16 cellular contexts compared by ENCODE assay signal in the genomic region with DNA sequence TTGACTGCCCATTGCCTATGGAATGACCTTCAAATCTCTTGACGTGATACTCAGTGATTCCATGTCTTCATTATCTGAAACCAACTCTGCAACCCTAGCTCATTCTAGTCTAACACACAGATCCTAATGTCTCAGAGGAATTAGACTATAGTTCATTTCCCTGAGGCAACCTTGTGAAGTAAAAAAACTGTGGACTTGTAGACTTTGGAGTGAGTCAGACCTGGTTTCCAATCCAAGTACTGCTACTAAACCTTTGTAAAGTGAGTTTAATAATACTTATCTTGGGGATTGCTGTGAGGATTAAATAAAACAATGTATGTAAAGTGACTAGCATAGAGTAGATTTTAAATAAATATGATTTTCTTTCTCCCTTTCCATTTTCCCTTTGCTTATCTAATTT.
DNase-seq lines count a peak whose midpoint lies in the region; ATAC-seq and TF ChIP-seq lines count a peak whose summit lies in the region.
"Had no signal": no experiment of that assay in that cellular context is flagged by ENCODE, and none has a peak within 500 bp of the region (broad histone marks: within the 10 kb centered on the region; RNA-seq: fewer than 3 reads in every experiment).

No MANE protein-coding gene starts in this region.

- H3K79me2 ChIP-seq in MM.1S (ENCODE audit: low read length), result no peaks in the 10 kb centered on the region

- no peak overlapping the region for H4K91ac ChIP-seq in IMR-90 (ENCODE audit: insufficient read depth, low read depth, low read length)

- H3K79me1 ChIP-seq in IMR-90 (ENCODE audit: low read depth in 1 of 2, low read length in 2 of 2), result no peaks in the 10 kb centered on the region

- H3K27ac Mint-ChIP-seq in brain, result peak overlapping the region in 3 of 5 experiments; percentile 31 to 91 (median 88)

- no peak overlapping the region for H2AK9ac ChIP-seq in IMR-90 (replicated peaks; ENCODE audit: low read depth, low read length, poor library complexity)

- H3K9me3 ChIP-seq in IMR-90 (ENCODE audit: control insufficient read depth, insufficient read depth, low read length) (no peaks in the 10 kb centered on the region), MM.1S (replicated peaks; ENCODE audit: insufficient read depth, low read length) (no peaks in the 10 kb centered on the region)
- H3K9me3 ChIP-seq: body of pancreas, right atrium auricular region, upper lobe of right lung had no signal

- H2AK5ac ChIP-seq in IMR-90 (ENCODE audit: low read depth, low read length), result no peak overlapping the region

- H3K9me3 Mint-ChIP-seq in brain, result peaks cover 0 to 5% (median 3%) of the 10 kb centered on the region in 5 experiments

- 0 out of 2 replicates have a peak overlapping the region, but pooled peaks have one; percentile 35 for H3K23ac ChIP-seq in IMR-90 (ENCODE audit: low read depth, low read length)

- H3K27me3 ChIP-seq in IMR-90 (ENCODE audit: control insufficient read depth, insufficient read depth, low read length) (no peaks in the 10 kb centered on the region), MM.1S (replicated peaks; ENCODE audit: insufficient read depth, low read length) (no peaks in the 10 kb centered on the region)
- H3K27me3 ChIP-seq: body of pancreas, right atrium auricular region, upper lobe of right lung had no signal

- H3K27me3 Mint-ChIP-seq in brain, result no peaks in the 10 kb centered on the region

- H3K4me2 ChIP-seq in IMR-90 (ENCODE audit: low read depth, low read length) (peak overlapping the region; percentile 48; the same call in 1 of the 2 replicates), MM.1S (ENCODE audit: low read depth, low read length) (no peak overlapping the region)

- 0 out of 2 replicates have a peak, but pooled peaks cover 8% of the 10 kb centered on the region for H3K9me1 ChIP-seq in IMR-90 (ENCODE audit: insufficient read depth, low read length)

- in situ Hi-C loops in IMR-90 (cut with MboI; ENCODE audit: low sequenced_read_pairs), result no loop called here

- no peak overlapping the region for H4K5ac ChIP-seq in IMR-90 (ENCODE audit: low read depth, low read length)

- H3K36me3 Mint-ChIP-seq in brain, result no peaks in the 10 kb centered on the region

- H3K9me2 ChIP-seq in MM.1S (replicated peaks; ENCODE audit: insufficient read depth, low read length), result no peaks in the 10 kb centered on the region

- H2BK5ac ChIP-seq in IMR-90 (ENCODE audit: low read depth, low read length, poor library complexity, severe bottlenecking), result peak overlapping the region; percentile 57

- H3K4me1 Mint-ChIP-seq in brain, result peaks cover 78% of the 10 kb centered on the region

- H3F3A ChIP-seq in MM.1S (ENCODE audit: insufficient read depth, low read length), result no peaks in the 10 kb centered on the region

- POLR2A ChIA-PET in IMR-90 (lab: Charles Lee; ENCODE audit: unreplicated experiment), result no interaction called here

- no CpG with 5 or more reads among the region's 1 CpG for WGBS in IMR-90 (ENCODE audit: extremely low coverage in 2 of 2, insufficient read length in 1 of 2), 2 experiments

- dilution Hi-C loops in IMR-90 (cut with HindIII; ENCODE audit: low sequenced_read_pairs, unreplicated experiment), result no loop called here

- H3K18ac ChIP-seq in IMR-90 (ENCODE audit: low read depth, low read length), result peak overlapping the region; percentile 78; the same call in 1 of the 2 replicates

- peak; percentile 27; the same call in 1 of the 2 replicates for ATAC-seq in IMR-90 (ENCODE audit: low read depth)
- ATAC-seq: activated CD4-positive, CD25-positive, alpha-beta regulatory T cell treated with anti-CD3 and anti-CD28 coated beads, Interleukin-2, amount 50 U/mL, for 24 hours; body of pancreas; stimulated activated naive CD8-positive, alpha-beta T cell treated with anti-CD3 and anti-CD28 coated beads, Interleukin-15, Interleukin-2, amounts not matched to agents 100 U/mL and 50 U/mL, for 24 hours; upper lobe of right lung had no signal

- no peak overlapping the region for H3K4me3 ChIP-seq in IMR-90 (ENCODE audit: insufficient read depth, low read depth, low read length)
- H3K4me3 ChIP-seq in foreskin fibroblast (ENCODE audit: low read depth in 1 of 2, low read length in 2 of 2), result no peak overlapping the region
- no peak overlapping the region for H3K4me3 ChIP-seq in MM.1S (ENCODE audit: low read length)
- H3K4me3 ChIP-seq: body of pancreas, right atrium auricular region, upper lobe of right lung had no signal

- no peak for TF ChIP-seq POLR2A in IMR-90 (IDR thresholded peaks at IDR 0.05; ENCODE audit: low read depth, low read length)

- H4K8ac ChIP-seq in IMR-90 (ENCODE audit: low read depth in 2 of 2, low read length in 2 of 2), result peak overlapping the region in 1 of 2 experiments; percentile 60; a peak in 1 of 4 replicates

- H3K4me3 Mint-ChIP-seq in brain, result no peak overlapping the region

- no peak for TF ChIP-seq RAD21 in IMR-90 (IDR thresholded peaks at IDR 0.05; ENCODE audit: low read length)

- H3K9ac ChIP-seq in IMR-90 (ENCODE audit: low read depth, low read length) (no peak overlapping the region), MM.1S (ENCODE audit: low read length) (no peak overlapping the region)

- H3K27ac ChIP-seq in IMR-90 (ENCODE audit: insufficient read depth, low read length) (no peak overlapping the region), MM.1S (ENCODE audit: low read length) (no peak overlapping the region)
- H3K27ac ChIP-seq: body of pancreas, right atrium auricular region, upper lobe of right lung had no signal

- H2BK120ac ChIP-seq in IMR-90 (ENCODE audit: low read depth, low read length), result peak overlapping the region; percentile 71

- no peak for TF ChIP-seq CTCF in IMR-90 (conservative IDR thresholded peaks at IDR 0.05; ENCODE audit: low read depth, low read length)
- TF ChIP-seq CTCF in brain (conservative IDR thresholded peaks at IDR 0.05), result no peak
- no peak for TF ChIP-seq CTCF in foreskin fibroblast (IDR thresholded peaks at IDR 0.05; ENCODE audit: low read depth, low read length)
- TF ChIP-seq CTCF in MM.1S (IDR thresholded peaks at IDR 0.05; ENCODE audit: low read length), result no peak

- no TSS peak for BruUV-seq in IMR-90 (replicated peaks; lab: Mats Ljungman, UMichigan)

- peak overlapping the region; percentile 51; the same call in 1 of the 2 replicates for H3K14ac ChIP-seq in IMR-90 (replicated peaks; ENCODE audit: low read depth, low read length)

- peaks cover 22% of the 10 kb centered on the region; the same call in 1 of the 2 replicates for H3K4me1 ChIP-seq in IMR-90 (ENCODE audit: control insufficient read depth, insufficient read depth, low read length)
- H3K4me1 ChIP-seq in MM.1S (ENCODE audit: low read length), result no peaks in the 10 kb centered on the region
- H3K4me1 ChIP-seq: body of pancreas, upper lobe of right lung had no signal

- H2BK20ac ChIP-seq in IMR-90 (ENCODE audit: low read depth, low read length), result peak overlapping the region; percentile 22; the same call in 1 of the 2 replicates

- H3K4ac ChIP-seq in IMR-90 (ENCODE audit: low read depth, low read length), result peak overlapping the region; percentile 34; the same call in 1 of the 2 replicates

- no peak overlapping the region for H3K56ac ChIP-seq in IMR-90 (ENCODE audit: extremely low read depth, insufficient read depth, low read length)

- H3K36me3 ChIP-seq in IMR-90 (ENCODE audit: control insufficient read depth, insufficient read depth, low read length), result no peaks in the 10 kb centered on the region
- H3K36me3 ChIP-seq in MM.1S (replicated peaks; ENCODE audit: insufficient read depth, low read length), result no peaks in the 10 kb centered on the region
- H3K36me3 ChIP-seq: right atrium auricular region, upper lobe of right lung had no signal

- DNase-seq in AG08395 (ENCODE audit: low spot score), result peak; percentile 64
- peak; percentile 73 for DNase-seq in IMR-90
- DNase-seq in foreskin fibroblast, result peak; percentile 58 to 80
- DNase-seq in activated T-cell treated with anti-CD3 and anti-CD28 coated beads, Interleukin-2, amount 50 U/mL, for 1 hour, result no peak
- DNase-seq in NCI-H187 treated with DMSO at 0.1 percent for 48 hours (lab: John Stamatoyannopoulos, UW), result no peak
- DNase-seq in MM.1S, result no peak
- no peak for DNase-seq in activated CD4-positive, alpha-beta T cell treated with anti-CD3 and anti-CD28 coated beads, Interleukin-2, amount 50 U/mL, for 48 hours
- DNase-seq: activated gamma-delta T cell treated with Interleukin-2 at 50 U/mL for 16 hours; body of pancreas; NCI-H526 treated with DMSO at 0.1 percent for 48 hours; stimulated activated naive CD8-positive, alpha-beta T cell treated with anti-CD3 and anti-CD28 coated beads, Interleukin-15, Interleukin-2, amounts not matched to agents 100 U/mL and 50 U/mL, for 24 hours; T-helper 9 cell; upper lobe of right lung had no signal

- H2AFZ ChIP-seq in IMR-90 (replicated peaks; ENCODE audit: low read length, poor library complexity) (no peak overlapping the region), MM.1S (ENCODE audit: low read length) (no peak overlapping the region)

- 0 out of 3 replicates have a peak overlapping the region, but pooled peaks have one; percentile 42 for H2BK15ac ChIP-seq in IMR-90 (ENCODE audit: low read depth, low read length)

- H4K20me1 ChIP-seq in IMR-90 (ENCODE audit: insufficient read depth, low read length) (no peaks in the 10 kb centered on the region), MM.1S (ENCODE audit: insufficient read depth, low read length) (no peaks in the 10 kb centered on the region)

- intact Hi-C loops in IMR-90 (cut with micrococcal nuclease), result loop anchor here (5.0 kb wide), 1 partner anchor 42 kb away; no protein-coding TSS in a partner anchor

- CTCF ChIA-PET in IMR-90 (lab: Yijun Ruan, JAX), result no interaction called here

TF ChIP-seq in IMR-90, 13 proteins besides CTCF, POLR2A, EP300 and RAD21 (continues in another document):
- TF ChIP-seq NFE2L2 (IDR thresholded peaks at IDR 0.05; ENCODE audit: low read depth, low read length) (no peak), RFX5 (IDR thresholded peaks at IDR 0.05; ENCODE audit: low read depth, low read length) (no peak), USF2 (IDR thresholded peaks at IDR 0.05; ENCODE audit: low read depth, low read length) (no peak), SMC3 (IDR thresholded peaks at IDR 0.05; ENCODE audit: low read depth, low read length) (no peak), RCOR1 (IDR thresholded peaks at IDR 0.05; ENCODE audit: insufficient replicate concordance, low read length) (no peak), CHD1 (IDR thresholded peaks at IDR 0.05; ENCODE audit: low read depth, low read length) (no peak), MAZ (IDR thresholded peaks at IDR 0.05; ENCODE audit: borderline replicate concordance, low read depth, low read length) (no peak), MXI1 (IDR thresholded peaks at IDR 0.05; ENCODE audit: borderline replicate concordance, low read depth, low read length) (no peak)

Comparison
In these comparisons a context has a peak if more than half of its experiments do, and no peak if none do; other contexts are left out.
1. DNase-seq: peak in AG08395 (single experiment), IMR-90 (single experiment) and foreskin fibroblast (2 of 2); none in activated T-cell treated with anti-CD3 and anti-CD28 coated beads, Interleukin-2, amount 50 U/mL, for 1 hour (single experiment), NCI-H187 treated with DMSO at 0.1 percent for 48 hours (single experiment), MM.1S (single experiment) and activated CD4-positive, alpha-beta T cell treated with anti-CD3 and anti-CD28 coated beads, Interleukin-2, amount 50 U/mL, for 48 hours (0 of 2).